In genomic region chr16:88522276-88522949, GRCh38 we compare ENCODE assay signal across 16 cellular contexts.
"Had no signal": no experiment of that assay in that cellular context is flagged by ENCODE, and none has a peak within 500 bp of the region (broad histone marks: within the 10 kb centered on the region; RNA-seq: fewer than 3 reads in every experiment).

No MANE protein-coding gene starts in this region.

- H3K9me3 ChIP-seq: adrenal gland, colonic mucosa, esophagus squamous epithelium, psoas muscle had no signal

- DNase-seq: activated CD4-positive, alpha-beta memory T cell treated with anti-CD3 and anti-CD28 coated beads for 36 hours; activated CD8-positive, alpha-beta memory T cell treated with anti-CD3 and anti-CD28 coated beads, Interleukin-2, amount 10 ng/mL, durations not matched to agents 7 days and 5 days; activated naive CD4-positive, alpha-beta T cell treated with anti-CD3 and anti-CD28 coated beads, Interleukin-2, amount 10 ng/mL, durations not matched to agents 7 days and 5 days; activated T-cell treated with anti-CD3 and anti-CD28 coated beads, Interleukin-2, amount 50 U/mL, for 1 hour; adrenal gland; colonic mucosa; esophagus squamous epithelium; hippocampal formation; psoas muscle; stimulated activated naive CD8-positive, alpha-beta T cell treated with anti-CD3 and anti-CD28 coated beads, Interleukin-15, Interleukin-2, amounts not matched to agents 100 U/mL and 50 U/mL, for 24 hours; T-cell had no signal

- H3K27ac ChIP-seq: colonic mucosa, esophagus squamous epithelium, psoas muscle, VCaP had no signal

- H3K4me3 Mint-ChIP-seq: activated CD4-positive, alpha-beta memory T cell treated with anti-CD3 and anti-CD28 coated beads for 36 hours; activated CD8-positive, alpha-beta memory T cell treated with anti-CD3 and anti-CD28 coated beads, Interleukin-2, amount 10 ng/mL, durations not matched to agents 7 days and 5 days; activated naive CD4-positive, alpha-beta T cell treated with anti-CD3 and anti-CD28 coated beads, Interleukin-2, amount 10 ng/mL, durations not matched to agents 7 days and 5 days; natural killer cell treated with Interleukin-12 subunit alpha and Interleukin-12 subunit beta and Interleukin-15 and Interleukin-18, amount 100 ng/mL, for 72 hours; T-cell had no signal

- H3K4me1 Mint-ChIP-seq: activated CD8-positive, alpha-beta memory T cell treated with anti-CD3 and anti-CD28 coated beads, Interleukin-2, amount 10 ng/mL, durations not matched to agents 7 days and 5 days had no signal

- H3K27me3 Mint-ChIP-seq: activated CD4-positive, alpha-beta memory T cell treated with anti-CD3 and anti-CD28 coated beads for 36 hours; activated CD8-positive, alpha-beta memory T cell treated with anti-CD3 and anti-CD28 coated beads, Interleukin-2, amount 10 ng/mL, durations not matched to agents 7 days and 5 days; activated naive CD4-positive, alpha-beta T cell treated with anti-CD3 and anti-CD28 coated beads, Interleukin-2, amount 10 ng/mL, durations not matched to agents 7 days and 5 days; natural killer cell treated with Interleukin-12 subunit alpha and Interleukin-12 subunit beta and Interleukin-15 and Interleukin-18, amount 100 ng/mL, for 72 hours; T-cell had no signal

- H3K27me3 ChIP-seq: adrenal gland, colonic mucosa had no signal

- FAIRE-seq: endothelial cell of umbilical vein, keratinocyte had no signal

- H3K4me3 ChIP-seq: adrenal gland, colonic mucosa, esophagus squamous epithelium, psoas muscle had no signal

- H3K36me3 ChIP-seq: adrenal gland, colonic mucosa, esophagus squamous epithelium had no signal

- H3K27ac Mint-ChIP-seq: activated CD4-positive, alpha-beta memory T cell treated with anti-CD3 and anti-CD28 coated beads for 36 hours; activated CD8-positive, alpha-beta memory T cell treated with anti-CD3 and anti-CD28 coated beads, Interleukin-2, amount 10 ng/mL, durations not matched to agents 7 days and 5 days; activated naive CD4-positive, alpha-beta T cell treated with anti-CD3 and anti-CD28 coated beads, Interleukin-2, amount 10 ng/mL, durations not matched to agents 7 days and 5 days; activated T-helper 2 cell treated with anti-CD3 and anti-CD28 coated beads, Interferon-gamma antibody, Interleukin-2, Interleukin-4, amounts not matched to agents 10 μg/mL and 5 μg/mL and 100 μg/mL, durations not matched to agents 14 hours and 24 hours and 36 hours had no signal

- H3K36me3 Mint-ChIP-seq: activated CD4-positive, alpha-beta memory T cell treated with anti-CD3 and anti-CD28 coated beads for 36 hours; activated CD8-positive, alpha-beta memory T cell treated with anti-CD3 and anti-CD28 coated beads, Interleukin-2, amount 10 ng/mL, durations not matched to agents 7 days and 5 days; activated naive CD4-positive, alpha-beta T cell treated with anti-CD3 and anti-CD28 coated beads, Interleukin-2, amount 10 ng/mL, durations not matched to agents 7 days and 5 days; natural killer cell treated with Interleukin-12 subunit alpha and Interleukin-12 subunit beta and Interleukin-15 and Interleukin-18, amount 100 ng/mL, for 72 hours had no signal
